ENCODE assay signal across 8 cellular contexts in genomic region chr19:16367269-16367683, GRCh38. TPM values are rescaled to one million over a fixed set of nuclear protein-coding genes. Genes with fewer than 3 reads are reported as not detected.
A peak's percentile ranks its signal among the peaks of the same experiment; 100 is the strongest.
DNase-seq lines count a peak whose midpoint lies in the region; ATAC-seq and TF ChIP-seq lines count a peak whose summit lies in the region.

No MANE protein-coding gene starts in this region.

- no peak overlapping the region for H3K4me3 ChIP-seq in vagina

- H3K27me3 ChIP-seq in vagina = no peaks in the 10 kb centered on the region

- ATAC-seq in GM19452 (IDR thresholded peaks at IDR 0.05; ENCODE audit: unreplicated experiment) = peak; percentile 28
- peak; percentile 27 for ATAC-seq in HG03521 (IDR thresholded peaks at IDR 0.05; ENCODE audit: unreplicated experiment)
- peak; percentile 61 to 65 for ATAC-seq in stimulated activated naive B cell treated with anti-CD40 and anti-IgM and Interleukin-4, amounts not matched to agents 10 μg/mL and 1 μg/mL and 100 μg/mL, for 72 hours (replicated peaks)
- ATAC-seq in GM19467 (IDR thresholded peaks at IDR 0.05; ENCODE audit: unreplicated experiment) = no peak

- H3K27ac ChIP-seq in vagina = no peak overlapping the region

- intact Hi-C loops in activated T-helper 2 cell treated with anti-CD3 and anti-CD28 coated beads, Interferon-gamma antibody, Interleukin-2, Interleukin-4, amounts not matched to agents 10 μg/mL and 5 μg/mL and 100 μg/mL, durations not matched to agents 14 hours and 24 hours and 36 hours (cut with micrococcal nuclease) = loop anchor here (1.0 to 2.0 kb wide), 2 partner anchors 25 to 36 kb away; no protein-coding TSS in a partner anchor
- intact Hi-C loops in vagina (cut with DNase I) = no loop called here

- peaks cover 12% of the 10 kb centered on the region for H3K36me3 Mint-ChIP-seq in activated T-helper 2 cell treated with anti-CD3 and anti-CD28 coated beads, Interferon-gamma antibody, Interleukin-2, Interleukin-4, amounts not matched to agents 10 μg/mL and 5 μg/mL and 100 μg/mL, durations not matched to agents 14 hours and 24 hours and 36 hours (ENCODE audit: low read depth)
- H3K36me3 Mint-ChIP-seq in stimulated activated naive B cell treated with anti-CD40 and anti-IgM and Interleukin-4, amounts not matched to agents 10 μg/mL and 1 μg/mL and 100 μg/mL, for 72 hours = peaks cover 27 to 38% of the 10 kb centered on the region in 2 donors

- TF ChIP-seq CTCF in vagina (IDR thresholded peaks at IDR 0.05) = no peak

- no peaks in the 10 kb centered on the region for H3K9me3 ChIP-seq in vagina

- DNase-seq in activated T-helper 2 cell treated with anti-CD3 and anti-CD28 coated beads, Interferon-gamma antibody, Interleukin-2, Interleukin-4, amounts not matched to agents 10 μg/mL and 5 μg/mL and 100 μg/mL, durations not matched to agents 14 hours and 24 hours and 36 hours (ENCODE audit: low spot score) = peak; percentile 69
- DNase-seq in stimulated activated naive B cell treated with anti-CD40 and anti-IgM and Interleukin-4, amounts not matched to agents 10 μg/mL and 1 μg/mL and 100 μg/mL, for 72 hours = peak; percentile 46
- DNase-seq in vagina (ENCODE audit: extremely low spot score in 2 of 2) (no peak), retina (no peak), UCSD-AML1 (lab: John Stamatoyannopoulos, UW; ENCODE audit: unreplicated experiment) (no peak)

- peaks cover 3% of the 10 kb centered on the region for H3K27me3 Mint-ChIP-seq in activated T-helper 2 cell treated with anti-CD3 and anti-CD28 coated beads, Interferon-gamma antibody, Interleukin-2, Interleukin-4, amounts not matched to agents 10 μg/mL and 5 μg/mL and 100 μg/mL, durations not matched to agents 14 hours and 24 hours and 36 hours (ENCODE audit: low read depth)
- no peaks in the 10 kb centered on the region for H3K27me3 Mint-ChIP-seq in stimulated activated naive B cell treated with anti-CD40 and anti-IgM and Interleukin-4, amounts not matched to agents 10 μg/mL and 1 μg/mL and 100 μg/mL, for 72 hours

- H3K9me3 Mint-ChIP-seq in activated T-helper 2 cell treated with anti-CD3 and anti-CD28 coated beads, Interferon-gamma antibody, Interleukin-2, Interleukin-4, amounts not matched to agents 10 μg/mL and 5 μg/mL and 100 μg/mL, durations not matched to agents 14 hours and 24 hours and 36 hours = no peaks in the 10 kb centered on the region
- H3K9me3 Mint-ChIP-seq in stimulated activated naive B cell treated with anti-CD40 and anti-IgM and Interleukin-4, amounts not matched to agents 10 μg/mL and 1 μg/mL and 100 μg/mL, for 72 hours = no peaks in the 10 kb centered on the region

- peak overlapping the region; percentile 77 for H3K27ac Mint-ChIP-seq in activated T-helper 2 cell treated with anti-CD3 and anti-CD28 coated beads, Interferon-gamma antibody, Interleukin-2, Interleukin-4, amounts not matched to agents 10 μg/mL and 5 μg/mL and 100 μg/mL, durations not matched to agents 14 hours and 24 hours and 36 hours
- peak overlapping the region; percentile 94 for H3K27ac Mint-ChIP-seq in stimulated activated naive B cell treated with anti-CD40 and anti-IgM and Interleukin-4, amounts not matched to agents 10 μg/mL and 1 μg/mL and 100 μg/mL, for 72 hours

- H3K36me3 ChIP-seq in vagina = peaks cover 0 to 3% of the 10 kb centered on the region in 2 donors

- TF ChIP-seq POLR2A in vagina (IDR thresholded peaks at IDR 0.05) = no peak

- H3K4me3 Mint-ChIP-seq in activated T-helper 2 cell treated with anti-CD3 and anti-CD28 coated beads, Interferon-gamma antibody, Interleukin-2, Interleukin-4, amounts not matched to agents 10 μg/mL and 5 μg/mL and 100 μg/mL, durations not matched to agents 14 hours and 24 hours and 36 hours (ENCODE audit: low read depth) = peak overlapping the region; percentile 64
- peak overlapping the region; percentile 70 to 72 for H3K4me3 Mint-ChIP-seq in stimulated activated naive B cell treated with anti-CD40 and anti-IgM and Interleukin-4, amounts not matched to agents 10 μg/mL and 1 μg/mL and 100 μg/mL, for 72 hours

- peaks cover 34% of the 10 kb centered on the region for H3K4me1 Mint-ChIP-seq in activated T-helper 2 cell treated with anti-CD3 and anti-CD28 coated beads, Interferon-gamma antibody, Interleukin-2, Interleukin-4, amounts not matched to agents 10 μg/mL and 5 μg/mL and 100 μg/mL, durations not matched to agents 14 hours and 24 hours and 36 hours (ENCODE audit: low read depth)
- peaks cover 0 to 60% of the 10 kb centered on the region in 2 donors for H3K4me1 Mint-ChIP-seq in stimulated activated naive B cell treated with anti-CD40 and anti-IgM and Interleukin-4, amounts not matched to agents 10 μg/mL and 1 μg/mL and 100 μg/mL, for 72 hours

- H3K4me1 ChIP-seq in vagina = peaks cover 22% of the 10 kb centered on the region

RNA-seq across cellular contexts. Expression of gene KLF2, which starts 42.6 kb away (rescaled TPM):
- total RNA-seq in activated T-helper 2 cell treated with anti-CD3 and anti-CD28 coated beads, Interferon-gamma antibody, Interleukin-2, Interleukin-4, amounts not matched to agents 10 μg/mL and 5 μg/mL and 100 μg/mL, durations not matched to agents 14 hours and 24 hours and 36 hours = 2.4 and 2.7 TPM in 2 replicates
- 252 TPM for total RNA-seq in vagina

Comparison
In these comparisons a context has a peak if more than half of its experiments do, and no peak if none do; other contexts are left out.
1. DNase-seq: peak in activated T-helper 2 cell treated with anti-CD3 and anti-CD28 coated beads, Interferon-gamma antibody, Interleukin-2, Interleukin-4, amounts not matched to agents 10 μg/mL and 5 μg/mL and 100 μg/mL, durations not matched to agents 14 hours and 24 hours and 36 hours (single experiment) and stimulated activated naive B cell treated with anti-CD40 and anti-IgM and Interleukin-4, amounts not matched to agents 10 μg/mL and 1 μg/mL and 100 μg/mL, for 72 hours (single experiment); none in vagina (0 of 2), retina (single experiment) and UCSD-AML1 (single experiment).
2. RNA of gene KLF2, which starts 42.6 kb away (total RNA-seq): 252 TPM in vagina (single experiment); 2.4 to 2.7 TPM in activated T-helper 2 cell treated with anti-CD3 and anti-CD28 coated beads, Interferon-gamma antibody, Interleukin-2, Interleukin-4, amounts not matched to agents 10 μg/mL and 5 μg/mL and 100 μg/mL, durations not matched to agents 14 hours and 24 hours and 36 hours; every median in the first group is over 10 times any median in the second.